ENCODE assay signal across 1 cellular context in genomic region chr15:99384992-99385669, GRCh38.
A peak's percentile ranks its signal among the peaks of the same experiment; 100 is the strongest.
TF ChIP-seq lines count a peak whose summit lies in the region.

No MANE protein-coding gene starts in this region.

TF ChIP-seq in HepG2, 621 proteins besides CTCF, POLR2A, EP300 and RAD21 (continued from another document and continues in another):
- TF ChIP-seq ZNF407 (CRISPR knock-in tag; IDR thresholded peaks at IDR 0.05; ENCODE audit: not compliant biosample characterization) (no peak), ZNF605 (CRISPR knock-in tag; IDR thresholded peaks at IDR 0.05) (no peak), STAT5B (CRISPR knock-in tag; IDR thresholded peaks at IDR 0.05) (no peak), HOXA5 (CRISPR knock-in tag; IDR thresholded peaks at IDR 0.05) (no peak), ZNF615 (CRISPR knock-in tag; IDR thresholded peaks at IDR 0.05; ENCODE audit: borderline replicate concordance) (no peak), ZNF883 (CRISPR knock-in tag; IDR thresholded peaks at IDR 0.05; ENCODE audit: not compliant biosample characterization) (no peak), ZHX2 (IDR thresholded peaks at IDR 0.05; ENCODE audit: low read depth) (no peak), ZHX2 (CRISPR knock-in tag; IDR thresholded peaks at IDR 0.05; ENCODE audit: borderline replicate concordance) (no peak), ZBTB42 (CRISPR knock-in tag; IDR thresholded peaks at IDR 0.05) (no peak), NFAT5 (CRISPR knock-in tag; IDR thresholded peaks at IDR 0.05) (no peak), MLLT10 (CRISPR knock-in tag; IDR thresholded peaks at IDR 0.05) (no peak), ZKSCAN5 (CRISPR knock-in tag; IDR thresholded peaks at IDR 0.05) (no peak), ZNF674 (CRISPR knock-in tag; IDR thresholded peaks at IDR 0.05; ENCODE audit: low read depth) (no peak), NPAS2 (CRISPR knock-in tag; IDR thresholded peaks at IDR 0.05; ENCODE audit: borderline replicate concordance) (no peak), PRMT3 (CRISPR knock-in tag; IDR thresholded peaks at IDR 0.05; ENCODE audit: borderline replicate concordance, low read depth) (no peak), SAP130 (CRISPR knock-in tag; IDR thresholded peaks at IDR 0.05; ENCODE audit: low read depth) (peak; percentile 31; the same call in 1 of the 2 replicates), ZNF484 (CRISPR knock-in tag; IDR thresholded peaks at IDR 0.05; ENCODE audit: borderline replicate concordance, low read depth) (no peak), ZNF3 (CRISPR knock-in tag; IDR thresholded peaks at IDR 0.05) (no peak), SIX1 (CRISPR knock-in tag; IDR thresholded peaks at IDR 0.05; ENCODE audit: borderline replicate concordance) (no peak), MAZ (IDR thresholded peaks at IDR 0.05; ENCODE audit: borderline replicate concordance, low read depth, low read length) (no peak), MAZ (CRISPR knock-in tag; IDR thresholded peaks at IDR 0.05; ENCODE audit: low read depth) (no peak), XRCC5 (optimal IDR thresholded peaks at IDR 0.05; ENCODE audit: low read length) (no peak), GATAD2A (CRISPR knock-in tag; IDR thresholded peaks at IDR 0.05) (peak; percentile 46; the same call in 1 of the 2 replicates), ZNF431 (CRISPR knock-in tag; IDR thresholded peaks at IDR 0.05; ENCODE audit: borderline replicate concordance, low read depth) (no peak), ISL2 (CRISPR knock-in tag; IDR thresholded peaks at IDR 0.05) (no peak), HNF1B (CRISPR knock-in tag; IDR thresholded peaks at IDR 0.05) (no peak), SSRP1 (CRISPR knock-in tag; IDR thresholded peaks at IDR 0.05) (no peak), MYNN (CRISPR knock-in tag; IDR thresholded peaks at IDR 0.05; ENCODE audit: low read depth) (no peak), THYN1 (CRISPR knock-in tag; IDR thresholded peaks at IDR 0.05; ENCODE audit: borderline replicate concordance, low read depth) (no peak), NR2F1 (CRISPR knock-in tag; IDR thresholded peaks at IDR 0.05) (peak; percentile 53 to 70; a peak in 3 of 4 replicates), ZNF230 (CRISPR knock-in tag; IDR thresholded peaks at IDR 0.05) (no peak), NFIB (CRISPR knock-in tag; IDR thresholded peaks at IDR 0.05; ENCODE audit: borderline replicate concordance) (no peak), BATF2 (CRISPR knock-in tag; IDR thresholded peaks at IDR 0.05) (no peak), RNF219 (CRISPR knock-in tag; IDR thresholded peaks at IDR 0.05) (no peak)
